In the genomic region with DNA sequence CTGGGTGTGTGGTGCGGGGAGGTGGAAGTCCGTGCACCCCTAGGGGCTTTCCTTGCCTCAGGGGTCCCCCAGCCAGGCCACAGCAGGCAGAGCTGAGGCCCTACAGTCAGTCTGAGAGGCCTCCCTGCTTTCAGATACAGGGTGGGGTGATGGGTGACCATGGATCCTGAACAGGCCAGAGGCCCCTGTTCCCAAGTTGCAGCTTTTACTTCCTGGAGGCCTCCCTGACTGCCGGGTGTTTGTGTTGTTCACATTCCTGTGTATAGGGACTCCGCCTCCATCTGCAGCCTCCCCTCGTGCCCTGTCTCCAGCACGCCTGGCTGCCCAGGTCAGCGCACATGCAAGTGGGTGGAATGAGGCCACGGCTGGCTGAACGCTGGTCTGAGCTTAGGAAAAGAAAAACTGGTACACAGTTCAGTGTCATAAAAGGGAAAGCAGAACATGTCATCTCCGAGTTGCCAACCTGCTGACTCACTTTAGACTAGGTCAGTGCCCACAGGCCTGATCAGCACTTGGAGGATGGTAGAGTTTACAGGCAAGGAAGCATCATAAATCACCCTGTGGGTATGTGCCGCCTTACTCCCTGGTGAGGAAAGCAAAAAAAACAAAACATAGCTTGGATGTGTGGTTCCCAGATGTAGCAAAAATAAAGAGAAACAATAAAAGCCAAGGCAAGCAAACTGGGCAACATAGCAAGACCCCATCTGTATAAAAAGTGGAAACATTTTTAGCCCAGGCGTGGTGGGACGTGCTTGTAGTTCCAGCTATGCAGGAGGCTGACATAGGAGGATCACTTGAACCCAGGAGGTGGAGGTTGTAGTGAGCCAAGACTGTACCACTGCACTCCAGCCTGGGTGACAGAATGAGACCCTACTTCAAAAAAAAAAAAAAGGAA, we compare ENCODE assay signal across 8 cellular contexts. TPM values are rescaled to one million over a fixed set of nuclear protein-coding genes. Genes with fewer than 3 reads are reported as not detected.
A peak's percentile ranks its signal among the peaks of the same experiment; 100 is the strongest.
DNase-seq lines count a peak whose midpoint lies in the region; ATAC-seq lines count a peak whose summit lies in the region.

No MANE protein-coding gene starts in this region.

- peak overlapping the region; percentile 48; the same call in 1 of the 2 replicates for H3K4me3 ChIP-seq in BLaER1

- H3K9me3 ChIP-seq in BLaER1 = no peaks in the 10 kb centered on the region

- H3K27me3 ChIP-seq in BLaER1 = no peaks in the 10 kb centered on the region

- peak; percentile 15 for ATAC-seq in HG02981 (IDR thresholded peaks at IDR 0.05; ENCODE audit: unreplicated experiment)

- H3K27ac ChIP-seq in BLaER1 = peak overlapping the region; percentile 99

- peak overlapping the region; percentile 95 for H3K4me2 ChIP-seq in BLaER1

- H3K4me1 ChIP-seq in BLaER1 = peaks cover 94% of the 10 kb centered on the region

- H3K36me3 ChIP-seq in BLaER1 = peaks cover 62% of the 10 kb centered on the region

- peak overlapping the region; percentile 88 for H3K9ac ChIP-seq in BLaER1

- no peaks in the 10 kb centered on the region for H4K20me1 ChIP-seq in BLaER1

- DNase-seq in amniotic epithelial cell (ENCODE audit: low read depth) (peak; percentile 89), lung microvascular endothelial cell (ENCODE audit: low read depth in 2 of 2) (peak; percentile 53 to 57), DMS153 (lab: John Stamatoyannopoulos, UW) (no peak), cerebellum (ENCODE audit: low spot score) (no peak), SKM-1 treated with dmso at 0.1 percent for 144 hours (lab: John Stamatoyannopoulos, UW; ENCODE audit: unreplicated experiment) (no peak), activated T-cell treated with anti-CD3 and anti-CD28 coated beads for 4 hours (no peak)

RNA-seq across cellular contexts. Expression of gene SLC7A6, which starts 6.2 kb away (rescaled TPM):
- 10.5 and 10.9 TPM in 2 replicates for total RNA-seq in lung microvascular endothelial cell
- 26.7 TPM for total RNA-seq in cerebellum

RNA-seq across cellular contexts. Expression of gene PLA2G15, which starts 13.0 kb away (rescaled TPM):
- total RNA-seq in lung microvascular endothelial cell = 14.4 and 23.0 TPM in 2 replicates
- total RNA-seq in cerebellum = 13.2 TPM

RNA-seq across cellular contexts. Expression of gene ESRP2, which starts 22.2 kb away (rescaled TPM):
- total RNA-seq in lung microvascular endothelial cell (0.44 and 1.6 TPM in 2 replicates), cerebellum (not detected)

RNA-seq across cellular contexts. Expression of gene SLC7A6OS, which starts 52.6 kb away (rescaled TPM):
- total RNA-seq in lung microvascular endothelial cell = 8.3 and 10.3 TPM in 2 replicates
- 18.6 TPM for total RNA-seq in cerebellum

RNA-seq across cellular contexts. Expression of gene PRMT7, which starts 52.7 kb away (rescaled TPM):
- total RNA-seq in lung microvascular endothelial cell (20.9 and 22.0 TPM in 2 replicates), cerebellum (50.8 TPM)

Comparison
In these comparisons a context has a peak if more than half of its experiments do, and no peak if none do; other contexts are left out.
1. DNase-seq: peak in amniotic epithelial cell (single experiment) and lung microvascular endothelial cell (2 of 2); none in DMS153 (single experiment), cerebellum (single experiment), SKM-1 treated with dmso at 0.1 percent for 144 hours (single experiment) and activated T-cell treated with anti-CD3 and anti-CD28 coated beads for 4 hours (single experiment).